1 cellular context compared by ENCODE assay signal in genomic region chr16:154223-155030, GRCh38.
TF ChIP-seq lines count a peak whose summit lies in the region.

No MANE protein-coding gene starts in this region.

TF ChIP-seq in K562, 482 proteins besides CTCF, POLR2A, EP300 and RAD21 (continued from another document and continues in another):
- no peak for TF ChIP-seq ZBTB12 (CRISPR knock-in tag; IDR thresholded peaks at IDR 0.05)
- TF ChIP-seq NFXL1 (CRISPR knock-in tag; IDR thresholded peaks at IDR 0.05): no peak
- no peak for TF ChIP-seq HOMEZ (CRISPR knock-in tag; IDR thresholded peaks at IDR 0.05)
- no peak for TF ChIP-seq DNMT1 (IDR thresholded peaks at IDR 0.05)
- no peak for TF ChIP-seq CREBBP (IDR thresholded peaks at IDR 0.05; ENCODE audit: low read depth, low read length)
- TF ChIP-seq ZHX1 (conservative IDR thresholded peaks at IDR 0.05; ENCODE audit: low read length): no peak
- no peak for TF ChIP-seq MEF2D (tag; conservative IDR thresholded peaks at IDR 0.05; ENCODE audit: low read depth)
- no peak for TF ChIP-seq CSDE1 (IDR thresholded peaks at IDR 0.05)
- TF ChIP-seq TBP (optimal IDR thresholded peaks at IDR 0.05; ENCODE audit: low read depth, low read length): no peak
- peak; percentile 72 for TF ChIP-seq POLR2G (IDR thresholded peaks at IDR 0.05; ENCODE audit: low read depth, low read length)
- TF ChIP-seq HDAC2 (IDR thresholded peaks at IDR 0.05): peak; percentile 43; the same call in 1 of the 2 replicates
- TF ChIP-seq ZNF644 (tag; IDR thresholded peaks at IDR 0.05; ENCODE audit: low read depth): no peak
- no peak for TF ChIP-seq ZNF263 (CRISPR knock-in tag; IDR thresholded peaks at IDR 0.05; ENCODE audit: borderline replicate concordance)
- no peak for TF ChIP-seq ZNF507 (tag; conservative IDR thresholded peaks at IDR 0.05)
- no peak for TF ChIP-seq ZNF707 (CRISPR knock-in tag; conservative IDR thresholded peaks at IDR 0.05)
- TF ChIP-seq EGR1 (conservative IDR thresholded peaks at IDR 0.05): peak; percentile 92
- TF ChIP-seq NFE2L1 (tag; IDR thresholded peaks at IDR 0.05; ENCODE audit: borderline replicate concordance, low read depth): no peak
- TF ChIP-seq GABPB2 (CRISPR knock-in tag; conservative IDR thresholded peaks at IDR 0.05): no peak
- no peak for TF ChIP-seq ZFP36 (IDR thresholded peaks at IDR 0.05; ENCODE audit: low read depth, low read length, partially characterized antibody)
- no peak for TF ChIP-seq HBP1 (CRISPR knock-in tag; IDR thresholded peaks at IDR 0.05)
- peak; percentile 70 for TF ChIP-seq SUPT5H (IDR thresholded peaks at IDR 0.05)
- no peak for TF ChIP-seq NFIX (CRISPR knock-in tag; IDR thresholded peaks at IDR 0.05; ENCODE audit: low read depth)
- no peak for TF ChIP-seq ESRRA (IDR thresholded peaks at IDR 0.05; ENCODE audit: borderline replicate concordance, low read depth)
- no peak for TF ChIP-seq ADNP (tag; IDR thresholded peaks at IDR 0.05)
- TF ChIP-seq XRCC5 (IDR thresholded peaks at IDR 0.05; ENCODE audit: low read depth, low read length): no peak
- TF ChIP-seq KLF10 (CRISPR knock-in tag; IDR thresholded peaks at IDR 0.05): no peak
- TF ChIP-seq SMARCA5 (IDR thresholded peaks at IDR 0.05): no peak
- no peak for TF ChIP-seq GTF2A2 (tag; IDR thresholded peaks at IDR 0.05)
- TF ChIP-seq ZNF311 (CRISPR knock-in tag; IDR thresholded peaks at IDR 0.05): no peak
- peak; percentile 77 for TF ChIP-seq L3MBTL2 (IDR thresholded peaks at IDR 0.05)
- no peak for TF ChIP-seq DMBX1 (CRISPR knock-in tag; IDR thresholded peaks at IDR 0.05; ENCODE audit: borderline replicate concordance)
- no peak for TF ChIP-seq ZNF445 (CRISPR knock-in tag; IDR thresholded peaks at IDR 0.05; ENCODE audit: low read depth)
- TF ChIP-seq ZNF444 (CRISPR knock-in tag; IDR thresholded peaks at IDR 0.05): no peak
- TF ChIP-seq SMAD3 (CRISPR knock-in tag; conservative IDR thresholded peaks at IDR 0.05): no peak
- no peak for TF ChIP-seq ERF (CRISPR knock-in tag; IDR thresholded peaks at IDR 0.05)
- no peak for TF ChIP-seq ARID3A (IDR thresholded peaks at IDR 0.05; ENCODE audit: borderline replicate concordance, low read depth, low read length)
- no peak for TF ChIP-seq SETDB1 (IDR thresholded peaks at IDR 0.05; ENCODE audit: low read length)
- no peak for TF ChIP-seq MITF (IDR thresholded peaks at IDR 0.05)
- no peak for TF ChIP-seq BRF1 (IDR thresholded peaks at IDR 0.05; ENCODE audit: borderline replicate concordance, extremely low read depth, insufficient read length)
- no peak; the same call in 1 of the 2 replicates for TF ChIP-seq HSF4 (CRISPR knock-in tag; IDR thresholded peaks at IDR 0.05; ENCODE audit: borderline replicate concordance)
- TF ChIP-seq ZC3H8 (IDR thresholded peaks at IDR 0.05): no peak
- TF ChIP-seq HDAC8 (tag; IDR thresholded peaks at IDR 0.05): no peak
- TF ChIP-seq RBM14 (IDR thresholded peaks at IDR 0.05; ENCODE audit: borderline replicate concordance, insufficient read depth, low read depth, low read length): no peak
- no peak for TF ChIP-seq POLR2H (tag; IDR thresholded peaks at IDR 0.05; ENCODE audit: low read depth)
- no peak for TF ChIP-seq SMC3 (conservative IDR thresholded peaks at IDR 0.05; ENCODE audit: insufficient read depth, low read depth, low read length)
- no peak for TF ChIP-seq MTF1 (CRISPR knock-in tag; IDR thresholded peaks at IDR 0.05; ENCODE audit: borderline replicate concordance)
- TF ChIP-seq HMBOX1 (IDR thresholded peaks at IDR 0.05): no peak
- TF ChIP-seq ZNF347 (CRISPR knock-in tag; IDR thresholded peaks at IDR 0.05; ENCODE audit: low read depth): no peak
- no peak for TF ChIP-seq NELFE (IDR thresholded peaks at IDR 0.05; ENCODE audit: insufficient read depth, insufficient read length)
- TF ChIP-seq HNRNPL (IDR thresholded peaks at IDR 0.05; ENCODE audit: low read depth, low read length): no peak
- TF ChIP-seq CBX1 (IDR thresholded peaks at IDR 0.05; ENCODE audit: low read depth): no peak
- TF ChIP-seq CHD2 (IDR thresholded peaks at IDR 0.05; ENCODE audit: low read depth, low read length): no peak
- TF ChIP-seq MTA3 (IDR thresholded peaks at IDR 0.05; ENCODE audit: borderline replicate concordance): 0 out of 2 replicates have a peak, but pooled peaks have one; percentile 69
- no peak for TF ChIP-seq ZBTB34 (CRISPR knock-in tag; IDR thresholded peaks at IDR 0.05)
- no peak for TF ChIP-seq MAFF (IDR thresholded peaks at IDR 0.05; ENCODE audit: low read length)
- no peak for TF ChIP-seq ELF2 (CRISPR knock-in tag; IDR thresholded peaks at IDR 0.05)
- no peak for TF ChIP-seq BACH1 (tag; IDR thresholded peaks at IDR 0.05)
- TF ChIP-seq RBFOX2 (IDR thresholded peaks at IDR 0.05; ENCODE audit: low read depth, low read length): peak; percentile 66
- TF ChIP-seq MCM2 (IDR thresholded peaks at IDR 0.05; ENCODE audit: low read depth): no peak
- TF ChIP-seq NR0B1 (IDR thresholded peaks at IDR 0.05; ENCODE audit: partially characterized antibody): no peak
- no peak for TF ChIP-seq ARID3B (CRISPR knock-in tag; IDR thresholded peaks at IDR 0.05; ENCODE audit: borderline replicate concordance)
- no peak for TF ChIP-seq RB1 (IDR thresholded peaks at IDR 0.05; ENCODE audit: low read depth)
